Comparison of ENCODE assay signal across 33 cellular contexts in genomic region chr4:71501992-71502391, GRCh38.
"Had no signal": no experiment of that assay in that cellular context is flagged by ENCODE, and none has a peak within 500 bp of the region (broad histone marks: within the 10 kb centered on the region; RNA-seq: fewer than 3 reads in every experiment).

No MANE protein-coding gene starts in this region.

- H3K4me3 ChIP-seq: MG63 had no signal

- H3K9me3 ChIP-seq: MG63 had no signal

- H3K9ac ChIP-seq: KMS-11 had no signal

- DNase-seq: Karpas-422, Kasumi-1, MG63, MM.1S, MV-4-11, NCI-H1048, NCI-H1092, NCI-H1092 treated with DMSO at 0.1 percent for 48 hours, NCI-H1105, NCI-H1105 treated with DMSO at 0.1 percent for 48 hours, NCI-H1417, NCI-H1417 treated with DMSO at 0.1 percent for 48 hours, NCI-H1436, NCI-H1436 treated with DMSO at 0.1 percent for 48 hours, NCI-H146, NCI-H1694, NCI-H1694 treated with DMSO at 0.1 percent for 48 hours, NCI-H187, NCI-H187 treated with DMSO at 0.1 percent for 48 hours, NCI-H2029, NCI-H2029 treated with DMSO at 0.1 percent for 48 hours, NCI-H2081, NCI-H2081 treated with DMSO at 0.1 percent for 48 hours, NCI-H2107, NCI-H2171, NCI-H2171 treated with DMSO at 0.1 percent for 48 hours, NCI-H2227 treated with DMSO at 0.1 percent for 48 hours, NCI-H226, NCI-H345, NCI-H446, NCI-H446 treated with DMSO at 0.1 percent for 48 hours, NCI-H510A had no signal

- H3K4me2 ChIP-seq: KMS-11 had no signal

- H3K36me3 ChIP-seq: MG63 had no signal

- H3K27me3 ChIP-seq: MG63 had no signal

- H3K27ac ChIP-seq: KMS-11 had no signal
